In the genomic region with DNA sequence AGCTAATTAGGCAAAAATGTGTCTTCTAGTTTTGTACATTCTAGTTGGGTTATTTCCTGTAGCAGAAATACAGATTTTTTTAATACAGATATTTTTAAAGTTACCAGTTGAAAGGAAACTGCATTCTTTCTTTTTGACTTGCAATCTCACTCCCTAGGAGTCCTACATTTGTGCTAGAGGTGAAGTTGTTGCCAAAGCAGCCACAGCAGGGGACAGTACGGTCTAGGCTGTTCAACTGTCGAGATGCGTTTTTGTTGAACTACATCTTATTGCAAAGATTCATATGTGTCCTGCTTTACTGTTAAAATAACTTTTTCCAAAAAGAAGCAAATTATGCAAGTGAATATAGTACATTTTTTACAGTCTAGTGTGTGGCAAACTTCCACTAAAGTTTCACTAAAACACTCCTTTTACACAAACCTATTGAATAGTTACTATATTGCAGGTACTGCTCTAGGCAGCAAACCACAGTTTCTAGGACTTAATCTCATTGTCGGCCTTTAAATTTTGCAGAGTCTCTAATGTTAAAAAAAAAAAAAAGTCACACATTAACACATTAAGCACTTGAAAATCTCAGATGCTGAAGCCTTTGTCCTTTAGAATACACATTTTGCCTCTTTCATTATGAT, we compare ENCODE assay signal across 10 cellular contexts. TPM values are rescaled to one million over a fixed set of nuclear protein-coding genes. Genes with fewer than 3 reads are reported as not detected.
DNase-seq lines count a peak whose midpoint lies in the region; ATAC-seq and TF ChIP-seq lines count a peak whose summit lies in the region.
"Had no signal": no experiment of that assay in that cellular context is flagged by ENCODE, and none has a peak within 500 bp of the region (broad histone marks: within the 10 kb centered on the region; RNA-seq: fewer than 3 reads in every experiment).

No MANE protein-coding gene starts in this region.

- H3K9me3 Mint-ChIP-seq in immature natural killer cell = peaks cover 0 to 6% (median under 1%) of the 10 kb centered on the region in 6 donors

- H3K36me3 Mint-ChIP-seq in immature natural killer cell = peaks cover 4 to 7% (median 4%) of the 10 kb centered on the region in 3 donors

- WGBS in GM23248 (ENCODE audit: low coverage in 1 of 2, low lambda C conversion rate in 2 of 2, missing lambda C conversion rate in 2 of 2), 2 experiments = 78 to 87% methylated on average over 4 of the region's 4 CpGs

- no peaks in the 10 kb centered on the region for H3K9me3 ChIP-seq in GM23248 (ENCODE audit: low read depth)
- H3K9me3 ChIP-seq: ovary had no signal

- peak; percentile 32 for ATAC-seq in HG03521 (IDR thresholded peaks at IDR 0.05; ENCODE audit: unreplicated experiment)
- no peak for ATAC-seq in foreskin keratinocyte

- no peaks in the 10 kb centered on the region for H3K36me3 ChIP-seq in GM23248 (ENCODE audit: low read depth)
- H3K36me3 ChIP-seq: ovary had no signal

- H3F3A ChIP-seq in GM23248 (ENCODE audit: insufficient read depth) = no peaks in the 10 kb centered on the region

- H3K4me3 ChIP-seq in GM23248 = no peak overlapping the region
- H3K4me3 ChIP-seq: ovary had no signal

- TF ChIP-seq CTCF in foreskin keratinocyte (conservative IDR thresholded peaks at IDR 0.05) = no peak

- peak overlapping the region in 4 of 6 donors; percentile 4 to 69 (median 37) for H3K27ac Mint-ChIP-seq in immature natural killer cell

- no peak overlapping the region for H3K9ac ChIP-seq in GM23248

- peaks cover 8 to 16% of the 10 kb centered on the region in 2 donors for H3K4me1 Mint-ChIP-seq in immature natural killer cell

- H3K4me1 ChIP-seq in GM23248 (ENCODE audit: insufficient read depth) (no peaks in the 10 kb centered on the region), foreskin keratinocyte (no peaks in the 10 kb centered on the region)

- H3K9me2 ChIP-seq in GM23248 (ENCODE audit: insufficient read depth) = no peaks in the 10 kb centered on the region

- no peaks in the 10 kb centered on the region for H3K79me2 ChIP-seq in GM23248 (ENCODE audit: insufficient read depth)

- in situ Hi-C loops in GM23248 (cut with MboI) = no loop called here

- no peak overlapping the region for H3K27ac ChIP-seq in GM23248
- H3K27ac ChIP-seq in foreskin keratinocyte = no peak overlapping the region
- H3K27ac ChIP-seq: 22Rv1, ovary had no signal

- H2AFZ ChIP-seq in GM23248 = peak overlapping the region; percentile 33; the same call in 1 of the 2 replicates

- peak; percentile 17 for DNase-seq in NCI-H1092 treated with DMSO at 0.1 percent for 48 hours (lab: John Stamatoyannopoulos, UW)
- no peak for DNase-seq in NCI-H1092 (lab: John Stamatoyannopoulos, UW)
- no peak for DNase-seq in GM23248
- DNase-seq in immature natural killer cell = no peak
- DNase-seq in foreskin keratinocyte = no peak
- DNase-seq in AML-193 (lab: John Stamatoyannopoulos, UW) = no peak
- no peak for DNase-seq in ureter (ENCODE audit: low spot score)
- DNase-seq: ovary had no signal

- H3K27me3 ChIP-seq in GM23248 (replicated peaks; ENCODE audit: insufficient read depth) = no peaks in the 10 kb centered on the region
- H3K27me3 ChIP-seq in foreskin keratinocyte = no peaks in the 10 kb centered on the region
- H3K27me3 ChIP-seq: ovary had no signal

- H4K20me1 ChIP-seq in GM23248 (ENCODE audit: insufficient read depth) = no peaks in the 10 kb centered on the region

- no peak overlapping the region for H3K4me3 Mint-ChIP-seq in immature natural killer cell

- no peak overlapping the region for H3K4me2 ChIP-seq in GM23248 (ENCODE audit: unreplicated experiment)

- H3K27me3 Mint-ChIP-seq in immature natural killer cell (ENCODE audit: low read depth in 3 of 3) = peaks cover 0 to 2% (median 0%) of the 10 kb centered on the region in 3 donors

RNA-seq across cellular contexts. Expression of gene SRGAP1, which starts 30.2 kb away (rescaled TPM):
- total RNA-seq in GM23248 (2014; rRNA removed; shearing (Covaris generic)) = 12.4 and 13.0 TPM in 2 replicates
- polyA plus RNA-seq in GM23248 (2016; fragmentation: Nextera tagmentation; extraction: Ambion mirVana) (27.0 and 29.4 TPM in 2 replicates), immature natural killer cell (under 1 TPM in 1 of 3 donors, not detected in 2; 0.02 TPM), foreskin keratinocyte (2.0 and 2.1 TPM in 2 replicates)
- total RNA-seq in foreskin keratinocyte (14.7 and 14.8 TPM in 2 replicates), ureter (15.8 TPM)

RNA-seq across cellular contexts. Expression of gene RXYLT1, which starts 34.6 kb away (rescaled TPM):
- total RNA-seq in GM23248 (2014; rRNA removed; shearing (Covaris generic)) = 12.1 and 19.9 TPM in 2 replicates
- polyA plus RNA-seq in GM23248 (2016; fragmentation: Nextera tagmentation; extraction: Ambion mirVana) (15.4 and 17.1 TPM in 2 replicates), immature natural killer cell (10 to 100 TPM; 10.9 to 17.4 (median 17.3) TPM), foreskin keratinocyte (12.8 and 17.8 TPM in 2 replicates)
- total RNA-seq in foreskin keratinocyte (18.8 and 24.2 TPM in 2 replicates), ureter (21.2 TPM)
